ENCODE assay signal across 1 cellular context in genomic region chr7:106679153-106679931, GRCh38.
TF ChIP-seq lines count a peak whose summit lies in the region.

No MANE protein-coding gene starts in this region.

TF ChIP-seq in K562, 482 proteins besides CTCF, POLR2A, EP300 and RAD21 (continued from another document and continues in another):
- TF ChIP-seq FOXP4 (CRISPR knock-in tag; IDR thresholded peaks at IDR 0.05; ENCODE audit: borderline replicate concordance) (no peak), ZNF449 (CRISPR knock-in tag; IDR thresholded peaks at IDR 0.05) (no peak), SRSF7 (optimal IDR thresholded peaks at IDR 0.05; ENCODE audit: low read depth, low read length) (no peak), ZNF830 (CRISPR knock-in tag; IDR thresholded peaks at IDR 0.05) (no peak), HBP1 (CRISPR knock-in tag; IDR thresholded peaks at IDR 0.05) (no peak), ZKSCAN1 (IDR thresholded peaks at IDR 0.05; ENCODE audit: low read depth, low read length) (no peak), HNRNPUL1 (IDR thresholded peaks at IDR 0.05; ENCODE audit: low read length) (no peak), DMBX1 (CRISPR knock-in tag; IDR thresholded peaks at IDR 0.05; ENCODE audit: borderline replicate concordance) (peak; percentile 19; the same call in 1 of the 2 replicates), MCM7 (IDR thresholded peaks at IDR 0.05) (no peak; a peak in 1 of 4 replicates), ZNF134 (CRISPR knock-in tag; conservative IDR thresholded peaks at IDR 0.05) (no peak), ZNF717 (CRISPR knock-in tag; IDR thresholded peaks at IDR 0.05) (no peak), ILK (tag; IDR thresholded peaks at IDR 0.05; ENCODE audit: borderline replicate concordance, low read depth) (no peak), SIX5 (IDR thresholded peaks at IDR 0.05; ENCODE audit: borderline replicate concordance in 1 of 2, insufficient read depth in 1 of 2, low read depth in 1 of 2, low read length in 2 of 2) (no peak), ARID4B (CRISPR knock-in tag; IDR thresholded peaks at IDR 0.05) (no peak), CREB3 (tag; conservative IDR thresholded peaks at IDR 0.05; ENCODE audit: low read depth) (peak; percentile 69; the same call in 1 of the 2 replicates), HNRNPL (IDR thresholded peaks at IDR 0.05; ENCODE audit: low read depth, low read length) (no peak), ELK1 (CRISPR knock-in tag; IDR thresholded peaks at IDR 0.05) (no peak), SFPQ (IDR thresholded peaks at IDR 0.05; ENCODE audit: low read depth, low read length) (no peak), THRB (CRISPR knock-in tag; conservative IDR thresholded peaks at IDR 0.05) (peak; percentile 79; the same call in 1 of the 2 replicates), FOXM1 (IDR thresholded peaks at IDR 0.05; ENCODE audit: low read depth) (peak; percentile 70; the same call in 1 of the 2 replicates), FOXM1 (CRISPR knock-in tag; IDR thresholded peaks at IDR 0.05; ENCODE audit: low read depth) (no peak), ZZZ3 (IDR thresholded peaks at IDR 0.05) (no peak), ASH1L (IDR thresholded peaks at IDR 0.05; ENCODE audit: borderline replicate concordance, low read depth, partially characterized antibody) (no peak), ZNF347 (CRISPR knock-in tag; IDR thresholded peaks at IDR 0.05; ENCODE audit: low read depth) (no peak), NR4A1 (CRISPR knock-in tag; IDR thresholded peaks at IDR 0.05) (no peak), NR4A1 (tag; IDR thresholded peaks at IDR 0.05) (0 out of 2 replicates have a peak, but pooled peaks have one; percentile 45), ZNF584 (CRISPR knock-in tag; IDR thresholded peaks at IDR 0.05; ENCODE audit: low read depth) (no peak), ATF3 (IDR thresholded peaks at IDR 0.05) (peak; percentile 66), ATF3 (CRISPR knock-in tag; conservative IDR thresholded peaks at IDR 0.05) (0 out of 2 replicates have a peak, but pooled peaks have one; percentile 40), ZBTB34 (CRISPR knock-in tag; IDR thresholded peaks at IDR 0.05) (no peak), BACH1 (tag; IDR thresholded peaks at IDR 0.05) (no peak), GABPB2 (CRISPR knock-in tag; conservative IDR thresholded peaks at IDR 0.05) (no peak), TFAP4 (CRISPR knock-in tag; IDR thresholded peaks at IDR 0.05; ENCODE audit: borderline replicate concordance) (peak; percentile 63; the same call in 1 of the 2 replicates), ETV5 (CRISPR knock-in tag; IDR thresholded peaks at IDR 0.05; ENCODE audit: low read depth) (peak; percentile 54; the same call in 1 of the 2 replicates), BCL6 (CRISPR knock-in tag; IDR thresholded peaks at IDR 0.05) (no peak), E2F3 (CRISPR knock-in tag; IDR thresholded peaks at IDR 0.05) (no peak), ZNF23 (CRISPR knock-in tag; IDR thresholded peaks at IDR 0.05) (no peak), HMBOX1 (IDR thresholded peaks at IDR 0.05) (peak; percentile 98), HCFC1 (IDR thresholded peaks at IDR 0.05; ENCODE audit: low read depth, low read length) (no peak), ZNF282 (CRISPR knock-in tag; IDR thresholded peaks at IDR 0.05) (no peak), KAT8 (IDR thresholded peaks at IDR 0.05; ENCODE audit: low read depth) (no peak), PHF20 (IDR thresholded peaks at IDR 0.05; ENCODE audit: partially characterized antibody) (no peak), ZNF316 (IDR thresholded peaks at IDR 0.05) (no peak; the same call in 1 of the 2 replicates), ZNF146 (CRISPR knock-in tag; IDR thresholded peaks at IDR 0.05; ENCODE audit: unreplicated experiment) (no peak)
